ENCODE assay signal across 10 cellular contexts in genomic region chr15:29820802-29821160, GRCh38. TPM values are rescaled to one million over a fixed set of nuclear protein-coding genes. Genes with fewer than 3 reads are reported as not detected.
DNase-seq lines count a peak whose midpoint lies in the region; ATAC-seq and TF ChIP-seq lines count a peak whose summit lies in the region.
"Had no signal": no experiment of that assay in that cellular context is flagged by ENCODE, and none has a peak within 500 bp of the region (broad histone marks: within the 10 kb centered on the region; RNA-seq: fewer than 3 reads in every experiment).

No MANE protein-coding gene starts in this region.

- H3K36me3 Mint-ChIP-seq in activated T-helper 1 cell treated with anti-CD3 and anti-CD28 coated beads, Interleukin-12 subunit alpha, Interleukin-12 subunit beta, Interleukin-2, Interleukin-4 antibody, amounts not matched to agents 30 ng/mL and 10 ng/mL and 1 ng/mL, durations not matched to agents 14 hours and 24 hours and 36 hours (ENCODE audit: low read depth), result no peaks in the 10 kb centered on the region

- H3K27me3 Mint-ChIP-seq in activated T-helper 1 cell treated with anti-CD3 and anti-CD28 coated beads, Interleukin-12 subunit alpha, Interleukin-12 subunit beta, Interleukin-2, Interleukin-4 antibody, amounts not matched to agents 30 ng/mL and 10 ng/mL and 1 ng/mL, durations not matched to agents 14 hours and 24 hours and 36 hours (ENCODE audit: insufficient read depth), result peaks cover 60% of the 10 kb centered on the region

- peaks cover 14% of the 10 kb centered on the region for H3K4me1 Mint-ChIP-seq in activated T-helper 1 cell treated with anti-CD3 and anti-CD28 coated beads, Interleukin-12 subunit alpha, Interleukin-12 subunit beta, Interleukin-2, Interleukin-4 antibody, amounts not matched to agents 30 ng/mL and 10 ng/mL and 1 ng/mL, durations not matched to agents 14 hours and 24 hours and 36 hours (ENCODE audit: low read depth)

- peaks cover 32% of the 10 kb centered on the region for H3K4me1 ChIP-seq in osteoblast (ENCODE audit: insufficient read depth, low read length)

- peaks cover 56% of the 10 kb centered on the region for H3K79me2 ChIP-seq in osteoblast (ENCODE audit: insufficient read depth, low read length)

- ATAC-seq in HG02571 (IDR thresholded peaks at IDR 0.05; ENCODE audit: unreplicated experiment) (no peak), GM19035 (IDR thresholded peaks at IDR 0.05; ENCODE audit: unreplicated experiment) (no peak)

- no peaks in the 10 kb centered on the region for H3K9me3 ChIP-seq in osteoblast (ENCODE audit: low read depth, low read length)

- H3K4me2 ChIP-seq in osteoblast (ENCODE audit: insufficient read depth, low read length), result peak overlapping the region; percentile 87

- H2AFZ ChIP-seq in osteoblast (ENCODE audit: low read length), result no peak overlapping the region

- H3K27ac ChIP-seq in osteoblast (ENCODE audit: low read depth, low read length), result peak overlapping the region; percentile 71

- peaks cover 21% of the 10 kb centered on the region for H3K9me3 Mint-ChIP-seq in activated T-helper 1 cell treated with anti-CD3 and anti-CD28 coated beads, Interleukin-12 subunit alpha, Interleukin-12 subunit beta, Interleukin-2, Interleukin-4 antibody, amounts not matched to agents 30 ng/mL and 10 ng/mL and 1 ng/mL, durations not matched to agents 14 hours and 24 hours and 36 hours

- no peak overlapping the region for H3K27ac Mint-ChIP-seq in activated T-helper 1 cell treated with anti-CD3 and anti-CD28 coated beads, Interleukin-12 subunit alpha, Interleukin-12 subunit beta, Interleukin-2, Interleukin-4 antibody, amounts not matched to agents 30 ng/mL and 10 ng/mL and 1 ng/mL, durations not matched to agents 14 hours and 24 hours and 36 hours
- H3K27ac Mint-ChIP-seq: IgD-negative memory B cell had no signal

- H3K36me3 ChIP-seq in osteoblast (ENCODE audit: insufficient read depth, low read length), result no peaks in the 10 kb centered on the region

- intact Hi-C loops in activated T-helper 1 cell treated with anti-CD3 and anti-CD28 coated beads, Interleukin-12 subunit alpha, Interleukin-12 subunit beta, Interleukin-2, Interleukin-4 antibody, amounts not matched to agents 30 ng/mL and 10 ng/mL and 1 ng/mL, durations not matched to agents 14 hours and 24 hours and 36 hours (cut with micrococcal nuclease), result no loop called here

- no peak overlapping the region for H3K4me3 Mint-ChIP-seq in activated T-helper 1 cell treated with anti-CD3 and anti-CD28 coated beads, Interleukin-12 subunit alpha, Interleukin-12 subunit beta, Interleukin-2, Interleukin-4 antibody, amounts not matched to agents 30 ng/mL and 10 ng/mL and 1 ng/mL, durations not matched to agents 14 hours and 24 hours and 36 hours

- no peak for DNase-seq in AG10803 (ENCODE audit: low read depth)
- DNase-seq in RKO (ENCODE audit: low spot score), result peak; percentile 32
- DNase-seq in fibroblast of peridontal ligament (ENCODE audit: extremely low read depth), result peak; percentile 23
- DNase-seq in osteoblast (ENCODE audit: insufficient read length, low spot score, missing footprints), result no peak
- DNase-seq in iPS-NIHi7 (ENCODE audit: extremely low spot score), result no peak
- DNase-seq in activated T-helper 1 cell treated with anti-CD3 and anti-CD28 coated beads, Interleukin-12 subunit alpha, Interleukin-12 subunit beta, Interleukin-2, Interleukin-4 antibody, amounts not matched to agents 30 ng/mL and 10 ng/mL and 1 ng/mL, durations not matched to agents 14 hours and 24 hours and 36 hours (ENCODE audit: low spot score), result no peak
- DNase-seq: DND-41 had no signal

- H3K4me3 ChIP-seq in AG10803 (ENCODE audit: low read length) (peak overlapping the region; percentile 82), osteoblast (ENCODE audit: insufficient read depth, low read length) (peak overlapping the region; percentile 86)

- TF ChIP-seq CTCF in AG10803 (conservative IDR thresholded peaks at IDR 0.05; ENCODE audit: low read length), result no peak
- no peak for TF ChIP-seq CTCF in osteoblast (IDR thresholded peaks at IDR 0.05; ENCODE audit: extremely low read depth, low read depth, low read length)

- no peaks in the 10 kb centered on the region for H3K27me3 ChIP-seq in osteoblast (ENCODE audit: insufficient read depth, low read length)

- H4K20me1 ChIP-seq in osteoblast (ENCODE audit: insufficient read depth, low read length), result peaks cover 24% of the 10 kb centered on the region

RNA-seq across cellular contexts. Expression of gene TJP1, which starts 1.5 kb away (rescaled TPM):
- total RNA-seq in osteoblast, result 74.3 and 86.9 TPM in 2 replicates
- total RNA-seq in activated T-helper 1 cell treated with anti-CD3 and anti-CD28 coated beads, Interleukin-12 subunit alpha, Interleukin-12 subunit beta, Interleukin-2, Interleukin-4 antibody, amounts not matched to agents 30 ng/mL and 10 ng/mL and 1 ng/mL, durations not matched to agents 14 hours and 24 hours and 36 hours, result not detected in 2 replicates

Comparison
In these comparisons a context has a peak if more than half of its experiments do, and no peak if none do; other contexts are left out.
1. DNase-seq: peak in RKO (single experiment) and fibroblast of peridontal ligament (single experiment); none in AG10803 (single experiment), osteoblast (single experiment), iPS-NIHi7 (single experiment) and activated T-helper 1 cell treated with anti-CD3 and anti-CD28 coated beads, Interleukin-12 subunit alpha, Interleukin-12 subunit beta, Interleukin-2, Interleukin-4 antibody, amounts not matched to agents 30 ng/mL and 10 ng/mL and 1 ng/mL, durations not matched to agents 14 hours and 24 hours and 36 hours (single experiment).
2. RNA of gene TJP1, which starts 1.5 kb away (total RNA-seq): 74.3 to 86.9 TPM in osteoblast; not detected in activated T-helper 1 cell treated with anti-CD3 and anti-CD28 coated beads, Interleukin-12 subunit alpha, Interleukin-12 subunit beta, Interleukin-2, Interleukin-4 antibody, amounts not matched to agents 30 ng/mL and 10 ng/mL and 1 ng/mL, durations not matched to agents 14 hours and 24 hours and 36 hours; every median in the first group is over 10 times any median in the second.